In genomic region chr7:75814407-75814947, GRCh38 we compare ENCODE assay signal across 31 cellular contexts. TPM values are rescaled to one million over a fixed set of nuclear protein-coding genes. Genes with fewer than 3 reads are reported as not detected.
DNase-seq lines count a peak whose midpoint lies in the region; ATAC-seq, FAIRE-seq and TF ChIP-seq lines count a peak whose summit lies in the region.
"Had no signal": no experiment of that assay in that cellular context is flagged by ENCODE, and none has a peak within 500 bp of the region (broad histone marks: within the 10 kb centered on the region; RNA-seq: fewer than 3 reads in every experiment).

No MANE protein-coding gene starts in this region.

- no peak for FAIRE-seq in small intestine (lab: Jason Lieb, UNC)
- no peak for FAIRE-seq in HepG2 (lab: Jason Lieb, UNC)
- FAIRE-seq: A549, TTC549 had no signal

- H3K27ac ChIP-seq in SK-N-SH (ENCODE audit: low read depth in 2 of 2, low read length in 1 of 2): no peak overlapping the region
- no peak overlapping the region for H3K27ac ChIP-seq in small intestine (ENCODE audit: low read depth in 1 of 2, low read length in 1 of 2)
- no peak overlapping the region for H3K27ac ChIP-seq in HepG2 (ENCODE audit: extremely low read length, insufficient read depth, low read length)
- H3K27ac ChIP-seq: A549, gastroesophageal sphincter had no signal

- POLR2A ChIA-PET in SK-N-SH (lab: Yijun Ruan, JAX) (no interaction called here), HepG2 (lab: Yijun Ruan, JAX) (no interaction called here)

- TF ChIP-seq CTCF in SK-N-SH (IDR thresholded peaks at IDR 0.05) (no peak), HepG2 (CRISPR knock-in tag; IDR thresholded peaks at IDR 0.05) (no peak)

- no peak for TF ChIP-seq RAD21 in SK-N-SH (IDR thresholded peaks at IDR 0.05; ENCODE audit: low read length)
- no peak for TF ChIP-seq RAD21 in HepG2 (CRISPR knock-in tag; IDR thresholded peaks at IDR 0.05)

- no TSS peak for BruUV-seq in HepG2 (replicated peaks; lab: Mats Ljungman, UMichigan)

- H3K4me3 ChIP-seq in SK-N-SH (ENCODE audit: low read depth in 2 of 2, low read length in 1 of 2): no peak overlapping the region
- no peak overlapping the region for H3K4me3 ChIP-seq in small intestine (ENCODE audit: low read depth in 1 of 2, low read length in 2 of 2)
- no peak overlapping the region for H3K4me3 ChIP-seq in HepG2 (replicated peaks in 1 of 3; ENCODE audit: insufficient read depth in 1 of 3, low read depth in 2 of 3, low read length in 3 of 3)
- H3K4me3 ChIP-seq: A549, gastroesophageal sphincter had no signal

- H3K36me3 ChIP-seq in SK-N-SH (replicated peaks in 1 of 2; ENCODE audit: control insufficient read depth in 1 of 2, insufficient read depth in 2 of 2, low read length in 1 of 2): no peaks in the 10 kb centered on the region
- no peaks in the 10 kb centered on the region for H3K36me3 ChIP-seq in small intestine (ENCODE audit: control insufficient read depth in 2 of 2, insufficient read depth in 2 of 2, low read length in 2 of 2)
- no peaks in the 10 kb centered on the region for H3K36me3 ChIP-seq in HepG2 (replicated peaks in 1 of 2; ENCODE audit: control insufficient read depth in 1 of 2, insufficient read depth in 2 of 2, low read length in 2 of 2)
- H3K36me3 ChIP-seq: gastroesophageal sphincter had no signal

- no peak for TF ChIP-seq POLR2A in HepG2 (IDR thresholded peaks at IDR 0.05; ENCODE audit: insufficient read depth in 1 of 2, low read depth in 2 of 2, low read length in 2 of 2)

- CTCF ChIA-PET in SK-N-SH (lab: Yijun Ruan, JAX) (no interaction called here), HepG2 (lab: Yijun Ruan, JAX; ENCODE audit: low intra/inter-chr PET ratio, low total read pairs) (no interaction called here)

- TF ChIP-seq EP300 in SK-N-SH (IDR thresholded peaks at IDR 0.05; ENCODE audit: borderline replicate concordance in 1 of 2, low read depth in 1 of 2, low read length in 1 of 2) (no peak), HepG2 (IDR thresholded peaks at IDR 0.05; ENCODE audit: low read depth in 2 of 2, low read length in 2 of 2) (no peak), HepG2 (CRISPR knock-in tag; IDR thresholded peaks at IDR 0.05; ENCODE audit: borderline replicate concordance) (no peak)

- 55% methylated on average over 13 of the region's 13 CpGs for WGBS in SK-N-SH (ENCODE audit: low lambda C conversion rate)
- WGBS in small intestine, 3 donors: 81 to 94% (median 89%) methylated on average over 13 of the region's 13 CpGs
- 57% methylated on average over 7 of the region's 13 CpGs for WGBS in HepG2 (ENCODE audit: low lambda C conversion rate)

- H3K4me2 ChIP-seq in SK-N-SH (no peak overlapping the region), HepG2 (ENCODE audit: low read depth, low read length) (no peak overlapping the region)
- H3K4me2 ChIP-seq: A549 had no signal

- H2AFZ ChIP-seq in SK-N-SH (ENCODE audit: low read depth) (no peak overlapping the region), HepG2 (ENCODE audit: low read length) (no peak overlapping the region)

- H3K79me2 ChIP-seq in SK-N-SH (ENCODE audit: insufficient read depth) (no peaks in the 10 kb centered on the region), HepG2 (ENCODE audit: insufficient read depth, low read length) (no peaks in the 10 kb centered on the region)

- H3K9ac ChIP-seq in SK-N-SH: no peak overlapping the region
- no peak overlapping the region for H3K9ac ChIP-seq in HepG2 (ENCODE audit: insufficient read depth, low read depth, low read length)

- no peaks in the 10 kb centered on the region for H3K27me3 ChIP-seq in SK-N-SH (ENCODE audit: insufficient read depth)
- no peaks in the 10 kb centered on the region for H3K27me3 ChIP-seq in small intestine (ENCODE audit: control insufficient read depth in 2 of 2, insufficient read depth in 2 of 2, low read length in 2 of 2)
- peaks cover 0 to 12% of the 10 kb centered on the region in 2 experiments; a peak in 2 of 5 replicates for H3K27me3 ChIP-seq in HepG2 (ENCODE audit: control insufficient read depth in 1 of 2, insufficient read depth in 2 of 2, low read length in 2 of 2)
- H3K27me3 ChIP-seq: gastroesophageal sphincter had no signal

- DNase-seq in AG08395 (ENCODE audit: low spot score) (peak; percentile 66), HCEC 1CT (peak; percentile 13), SK-N-SH (no peak), hepatic stellate cell (ENCODE audit: low spot score) (peak; percentile 84), small intestine (no peak), G401 (ENCODE audit: low spot score) (no peak), SIG-M5 treated with dmso at 0.1 percent for 504 hours (lab: John Stamatoyannopoulos, UW; ENCODE audit: unreplicated experiment) (no peak), HepG2 (ENCODE audit: low spot score) (no peak)
- DNase-seq: activated CD8-positive, alpha-beta T cell treated with anti-CD3 and anti-CD28 coated beads for 36 hours; anterior cingulate cortex; COR-L47; DMS79; hypothalamus; MM.1S; NCI-H1417; NCI-H2081 treated with DMSO at 0.1 percent for 48 hours; NCI-H226; NCI-H69; nucleus accumbens; RPMI8226; stimulated activated naive CD8-positive, alpha-beta T cell treated with anti-CD3 and anti-CD28 coated beads, Interleukin-15, amount 100 ng/mL, for 72 hours had no signal

- H3K9me3 ChIP-seq in SK-N-SH (no peaks in the 10 kb centered on the region), small intestine (ENCODE audit: control insufficient read depth, low read depth) (no peaks in the 10 kb centered on the region), HepG2 (ENCODE audit: low read length) (no peaks in the 10 kb centered on the region)
- H3K9me3 ChIP-seq: A549, gastroesophageal sphincter had no signal

- H3F3A ChIP-seq in SK-N-SH (replicated peaks; ENCODE audit: insufficient read depth): no peaks in the 10 kb centered on the region

- H3K4me1 ChIP-seq in SK-N-SH (ENCODE audit: control insufficient read depth in 1 of 2, insufficient read depth in 2 of 2, low read depth in 1 of 2, low read length in 1 of 2) (no peaks in the 10 kb centered on the region), small intestine (ENCODE audit: control insufficient read depth in 2 of 2, insufficient read depth in 1 of 2, low read depth in 1 of 2, low read length in 1 of 2) (no peaks in the 10 kb centered on the region), HepG2 (ENCODE audit: insufficient read depth, low read length) (no peaks in the 10 kb centered on the region)
- H3K4me1 ChIP-seq: A549, gastroesophageal sphincter had no signal

- in situ Hi-C loops in G401 (cut with HindIII; ENCODE audit: low sequenced_read_pairs): no loop called here
- in situ Hi-C loops in HepG2 (cut with HindIII; ENCODE audit: extremely low pct_ligation_motif_present, low pct_unique_long_range_greater_than_20kb): no loop called here

- H3K9me2 ChIP-seq in SK-N-SH: no peaks in the 10 kb centered on the region

- ATAC-seq in HepG2: no peak
- ATAC-seq: activated CD8-positive, alpha-beta T cell treated with anti-CD3 and anti-CD28 coated beads for 36 hours; gastroesophageal sphincter; left lobe of liver; stimulated activated naive CD8-positive, alpha-beta T cell treated with anti-CD3 and anti-CD28 coated beads, Interleukin-15, amount 100 ng/mL, for 72 hours had no signal

- intact Hi-C loops in HepG2 (cut with micrococcal nuclease; ENCODE audit: unreplicated experiment): no loop called here

- H4K20me1 ChIP-seq in SK-N-SH (ENCODE audit: insufficient read depth) (no peaks in the 10 kb centered on the region), HepG2 (ENCODE audit: insufficient read depth, low read length) (no peaks in the 10 kb centered on the region)

RNA-seq across cellular contexts. Expression of gene CCL24, which starts 0.9 kb away (rescaled TPM):
- polyA plus RNA-seq in SK-N-SH (2012; rRNA removed) (not detected in 2 replicates), small intestine (10 to 100 TPM in 2 of 3 donors, 1 to 10 TPM in 1; 2.9 to 76.7 (median 34.9) TPM), HepG2 (2011; rRNA removed) (not detected in 2 replicates)
- not detected in 2 replicates for polyA plus RNA-seq in SK-N-SH (2012; cell fraction: cytosol; rRNA removed)
- polyA plus RNA-seq in SK-N-SH (2012; cell fraction: nucleus; rRNA removed): not detected in 2 replicates
- total RNA-seq in G401 (2014; rRNA removed; shearing (Covaris generic)): not detected in 2 replicates
- not detected in 2 replicates for total RNA-seq in HepG2 (2016; rRNA removed; fragmentation: Illumina TruSeq; extraction: Trizol)
- not detected in 2 replicates for total RNA-seq in HepG2 (2016; cell fraction: cytosol; rRNA removed; fragmentation: Illumina TruSeq; extraction: Trizol; ENCODE audit: low read depth)
- not detected in 2 replicates for total RNA-seq in HepG2 (2016; cell fraction: insoluble cytoplasmic fraction; rRNA removed; fragmentation: Illumina TruSeq; extraction: Trizol)
- not detected in 2 replicates for total RNA-seq in HepG2 (2016; cell fraction: membrane; rRNA removed; fragmentation: Illumina TruSeq; extraction: Trizol)
- total RNA-seq in HepG2 (2016; cell fraction: nucleus; rRNA removed; fragmentation: Illumina TruSeq; extraction: Trizol): not detected in 2 replicates
- polyA plus RNA-seq in HepG2 (2011; cell fraction: cytosol; rRNA removed): not detected in 2 replicates
- not detected in 2 replicates for polyA plus RNA-seq in HepG2 (2011; cell fraction: nucleus; rRNA removed)
- not detected in 2 replicates for polyA plus RNA-seq in HepG2 (2012)
- polyA plus RNA-seq in HepG2 (2016; cell fraction: cytosol; fragmentation: Illumina TruSeq; extraction: Trizol; ENCODE audit: low read depth): not detected in 2 replicates
- polyA plus RNA-seq in HepG2 (2016; cell fraction: insoluble cytoplasmic fraction; fragmentation: Illumina TruSeq; extraction: Trizol; ENCODE audit: low read depth): not detected in 2 replicates
- polyA plus RNA-seq in HepG2 (2016; cell fraction: membrane; fragmentation: Illumina TruSeq; extraction: Trizol; ENCODE audit: low read depth): not detected in 2 replicates
- polyA plus RNA-seq in HepG2 (2016; cell fraction: nucleus; fragmentation: Illumina TruSeq; extraction: Trizol; ENCODE audit: insufficient read depth, low read depth): not detected in 2 replicates
- polyA minus RNA-seq in HepG2 (2011; rRNA and poly(A)+ RNA removed; ENCODE audit: low replicate concordance): 0.42 TPM in 1 of 2 replicates, not detected in the other
- polyA minus RNA-seq in HepG2 (2011; cell fraction: cytosol; rRNA and poly(A)+ RNA removed): not detected in 2 replicates
- not detected in 2 replicates for polyA minus RNA-seq in HepG2 (2011; cell fraction: nucleus; rRNA and poly(A)+ RNA removed)
- total RNA-seq: activated CD8-positive, alpha-beta T cell treated with anti-CD3 and anti-CD28 coated beads for 36 hours; activated T-helper 2 cell treated with anti-CD3 and anti-CD28 coated beads, Interferon-gamma antibody, Interleukin-2, Interleukin-4, amounts not matched to agents 10 μg/mL and 5 μg/mL and 100 μg/mL, durations not matched to agents 14 hours and 24 hours and 36 hours; cardiac septum; dermis microvascular lymphatic vessel endothelial cell; fibroblast of lung; pulmonary artery endothelial cell had no signal
- polyA plus RNA-seq: BJ, fibroblast of lung had no signal

RNA-seq across cellular contexts. Expression of gene CCL26, which starts 42.5 kb away (rescaled TPM):
- not detected in 2 replicates for polyA plus RNA-seq in SK-N-SH (2012; rRNA removed)
- 0.10 TPM in 1 of 2 replicates, not detected in the other for polyA plus RNA-seq in SK-N-SH (2012; cell fraction: cytosol; rRNA removed)
- 0.14 TPM in 1 of 2 replicates, not detected in the other for polyA plus RNA-seq in SK-N-SH (2012; cell fraction: nucleus; rRNA removed)
- polyA plus RNA-seq in small intestine: 1 to 10 TPM in 1 of 3 donors, not detected in 2; 3.7 TPM
- total RNA-seq in G401 (2014; rRNA removed; shearing (Covaris generic)): not detected in 2 replicates
- total RNA-seq in HepG2 (2016; rRNA removed; fragmentation: Illumina TruSeq; extraction: Trizol): not detected in 2 replicates
- total RNA-seq in HepG2 (2016; cell fraction: cytosol; rRNA removed; fragmentation: Illumina TruSeq; extraction: Trizol; ENCODE audit: low read depth): not detected in 2 replicates
- 0.26 TPM in 1 of 2 replicates, not detected in the other for total RNA-seq in HepG2 (2016; cell fraction: insoluble cytoplasmic fraction; rRNA removed; fragmentation: Illumina TruSeq; extraction: Trizol)
- total RNA-seq in HepG2 (2016; cell fraction: membrane; rRNA removed; fragmentation: Illumina TruSeq; extraction: Trizol): not detected in 2 replicates
- not detected in 2 replicates for total RNA-seq in HepG2 (2016; cell fraction: nucleus; rRNA removed; fragmentation: Illumina TruSeq; extraction: Trizol)
- polyA plus RNA-seq in HepG2 (2011; rRNA removed): 0.16 TPM in 2 replicates
- not detected in 2 replicates for polyA plus RNA-seq in HepG2 (2011; cell fraction: cytosol; rRNA removed)
- polyA plus RNA-seq in HepG2 (2011; cell fraction: nucleus; rRNA removed): not detected in 2 replicates
- polyA plus RNA-seq in HepG2 (2012): not detected in 2 replicates
- not detected in 2 replicates for polyA plus RNA-seq in HepG2 (2016; cell fraction: cytosol; fragmentation: Illumina TruSeq; extraction: Trizol; ENCODE audit: low read depth)
- not detected in 2 replicates for polyA plus RNA-seq in HepG2 (2016; cell fraction: insoluble cytoplasmic fraction; fragmentation: Illumina TruSeq; extraction: Trizol; ENCODE audit: low read depth)
- polyA plus RNA-seq in HepG2 (2016; cell fraction: membrane; fragmentation: Illumina TruSeq; extraction: Trizol; ENCODE audit: low read depth): not detected in 2 replicates
- polyA plus RNA-seq in HepG2 (2016; cell fraction: nucleus; fragmentation: Illumina TruSeq; extraction: Trizol; ENCODE audit: insufficient read depth, low read depth): not detected in 2 replicates
- 2.8 TPM in 1 of 2 replicates, not detected in the other for polyA minus RNA-seq in HepG2 (2011; rRNA and poly(A)+ RNA removed; ENCODE audit: low replicate concordance)
- not detected in 2 replicates for polyA minus RNA-seq in HepG2 (2011; cell fraction: cytosol; rRNA and poly(A)+ RNA removed)
- polyA minus RNA-seq in HepG2 (2011; cell fraction: nucleus; rRNA and poly(A)+ RNA removed): not detected in 2 replicates
- total RNA-seq: activated CD8-positive, alpha-beta T cell treated with anti-CD3 and anti-CD28 coated beads for 36 hours; dermis microvascular lymphatic vessel endothelial cell; left lobe of liver; pulmonary artery endothelial cell had no signal

Comparison
In these comparisons a context has a peak if more than half of its experiments do, and no peak if none do; other contexts are left out.
1. DNase-seq: peak in AG08395 (single experiment), HCEC 1CT (single experiment) and hepatic stellate cell (single experiment); none in SK-N-SH (single experiment), small intestine (single experiment), G401 (single experiment), SIG-M5 treated with dmso at 0.1 percent for 504 hours (single experiment) and HepG2 (single experiment).